22 cellular contexts compared by ENCODE assay signal in the genomic region with DNA sequence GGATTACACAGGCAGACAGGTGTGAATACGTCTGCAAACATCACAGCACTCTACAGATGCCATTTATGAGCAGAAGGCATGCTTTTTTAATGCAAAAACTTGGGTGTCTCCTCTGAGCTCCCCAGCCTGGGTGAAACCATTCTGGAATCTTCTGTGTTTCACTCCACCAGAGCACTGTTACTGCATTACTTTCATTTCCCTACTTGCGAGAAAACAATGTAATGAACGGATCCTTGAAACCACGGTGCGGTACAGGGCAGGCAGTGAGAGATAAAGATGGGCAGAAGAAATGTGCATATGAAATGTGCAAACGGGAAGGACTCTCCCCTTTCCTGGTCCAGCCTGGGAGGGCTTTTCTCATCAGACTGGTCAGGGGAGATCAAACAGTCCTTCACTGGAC.
"Had no signal": no experiment of that assay in that cellular context is flagged by ENCODE, and none has a peak within 500 bp of the region (broad histone marks: within the 10 kb centered on the region; RNA-seq: fewer than 3 reads in every experiment).

No MANE protein-coding gene starts in this region.

- H3K9ac ChIP-seq: parathyroid adenoma had no signal

- H3K36me3 ChIP-seq: colonic mucosa, esophagus muscularis mucosa, left ventricle myocardium inferior, neutrophil, stomach had no signal

- H3K9me3 Mint-ChIP-seq: memory B cell had no signal

- H3K4me1 ChIP-seq: body of pancreas, colonic mucosa, esophagus muscularis mucosa, left ventricle myocardium inferior, parathyroid adenoma, testis had no signal

- DNase-seq: activated CD4-positive, alpha-beta T cell treated with anti-CD3 and anti-CD28 coated beads, Interleukin-2, amount 10 ng/mL, durations not matched to agents 24 days and 14 days; activated CD4-positive, CD25-positive, alpha-beta regulatory T cell; activated CD8-positive, alpha-beta memory T cell treated with anti-CD3 and anti-CD28 coated beads, Interleukin-2, amount 50 U/mL, for 48 hours; activated gamma-delta T cell; activated naive CD8-positive, alpha-beta T cell treated with anti-CD3 and anti-CD28 coated beads for 36 hours; activated T-cell treated with anti-CD3 and anti-CD28 coated beads, Interleukin-2, amount 50 U/mL, for 72 hours; amygdala; body of pancreas; caudate nucleus; colonic mucosa; effector CD4-positive, alpha-beta T cell; left ventricle myocardium inferior; naive thymus-derived CD8-positive, alpha-beta T cell; retina; stimulated activated CD4-positive, alpha-beta T cell treated with anti-CD3 and anti-CD28 coated beads, Interleukin-12 subunit alpha, Interleukin-12 subunit beta, amount 100 ng/mL, for 4 hours; stimulated activated CD4-positive, alpha-beta T cell treated with anti-CD3 and anti-CD28 coated beads, Interleukin-2, amount 100 ng/mL, for 24 hours; stomach; testis had no signal

- H3K27ac ChIP-seq: body of pancreas, colonic mucosa, esophagus muscularis mucosa, left ventricle myocardium inferior, neutrophil, parathyroid adenoma, stomach, testis had no signal

- H3K27me3 Mint-ChIP-seq: activated CD4-positive, alpha-beta T cell treated with anti-CD3 and anti-CD28 coated beads, Interleukin-2, amount 10 ng/mL, durations not matched to agents 24 days and 14 days; activated naive CD8-positive, alpha-beta T cell treated with anti-CD3 and anti-CD28 coated beads for 36 hours; memory B cell had no signal

- H3K79me2 ChIP-seq: parathyroid adenoma had no signal

- H3K4me1 Mint-ChIP-seq: activated CD4-positive, alpha-beta T cell treated with anti-CD3 and anti-CD28 coated beads, Interleukin-2, amount 10 ng/mL, durations not matched to agents 24 days and 14 days; activated naive CD8-positive, alpha-beta T cell treated with anti-CD3 and anti-CD28 coated beads for 36 hours; memory B cell had no signal

- H2AFZ ChIP-seq: parathyroid adenoma had no signal

- H3K27ac Mint-ChIP-seq: activated CD4-positive, alpha-beta T cell treated with anti-CD3 and anti-CD28 coated beads, Interleukin-2, amount 10 ng/mL, durations not matched to agents 24 days and 14 days; activated naive CD8-positive, alpha-beta T cell treated with anti-CD3 and anti-CD28 coated beads for 36 hours; activated T-cell treated with anti-CD3 and anti-CD28 coated beads, Interleukin-2, amount 50 U/mL, for 72 hours; memory B cell; naive thymus-derived CD8-positive, alpha-beta T cell had no signal

- H3K9me3 ChIP-seq: body of pancreas, colonic mucosa, esophagus muscularis mucosa, left ventricle myocardium inferior, neutrophil, stomach, testis had no signal

- H3K4me3 Mint-ChIP-seq: activated CD4-positive, alpha-beta T cell treated with anti-CD3 and anti-CD28 coated beads, Interleukin-2, amount 10 ng/mL, durations not matched to agents 24 days and 14 days; activated naive CD8-positive, alpha-beta T cell treated with anti-CD3 and anti-CD28 coated beads for 36 hours; activated T-cell treated with anti-CD3 and anti-CD28 coated beads, Interleukin-2, amount 50 U/mL, for 72 hours; memory B cell; naive thymus-derived CD8-positive, alpha-beta T cell had no signal

- H3K36me3 Mint-ChIP-seq: activated naive CD8-positive, alpha-beta T cell treated with anti-CD3 and anti-CD28 coated beads for 36 hours; memory B cell had no signal

- ATAC-seq: activated T-cell treated with anti-CD3 and anti-CD28 coated beads, Interleukin-2, amount 50 U/mL, for 72 hours; body of pancreas; naive thymus-derived CD8-positive, alpha-beta T cell had no signal

- H3K27me3 ChIP-seq: body of pancreas, colonic mucosa, esophagus muscularis mucosa, stomach, testis had no signal

- H3K4me3 ChIP-seq: body of pancreas, colonic mucosa, esophagus muscularis mucosa, left ventricle myocardium inferior, stomach, testis had no signal
